Comparison of ENCODE assay signal across 8 cellular contexts in the genomic region with DNA sequence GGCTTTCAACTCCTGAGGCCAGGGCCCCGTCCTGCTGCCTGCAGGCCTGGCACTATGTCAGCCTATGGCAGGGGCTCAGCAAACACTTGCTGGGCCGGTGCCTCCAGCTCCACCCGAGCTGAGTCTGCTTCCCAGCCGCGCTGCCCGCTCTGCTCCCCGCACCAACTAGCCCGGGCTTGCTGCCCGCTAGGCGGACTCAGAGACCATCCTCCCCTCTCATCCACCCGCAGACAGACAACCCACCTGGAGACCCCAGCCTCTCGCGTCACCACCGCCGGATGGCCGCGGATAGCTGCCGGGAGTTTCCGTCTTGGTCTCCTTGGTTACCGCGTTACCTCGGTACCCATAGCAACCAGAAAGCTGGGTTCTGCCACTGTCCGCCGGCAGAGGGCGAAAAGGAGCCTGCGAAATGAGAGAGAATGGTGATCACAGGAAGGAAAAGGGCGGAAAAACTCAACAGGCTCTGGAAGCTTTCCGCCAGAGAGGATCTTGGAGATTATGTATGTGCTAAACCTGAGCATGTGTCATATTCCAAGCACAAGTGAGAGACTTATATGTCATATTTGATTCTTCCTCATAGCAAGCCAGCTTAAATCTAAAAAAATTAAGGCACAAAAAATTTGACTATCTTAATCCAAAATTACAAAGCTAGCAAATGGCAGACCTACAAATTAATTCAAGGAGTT. TPM values are rescaled to one million over a fixed set of nuclear protein-coding genes. Genes with fewer than 3 reads are reported as not detected.
DNase-seq lines count a peak whose midpoint lies in the region; ATAC-seq and TF ChIP-seq lines count a peak whose summit lies in the region.

A gene with protein sequence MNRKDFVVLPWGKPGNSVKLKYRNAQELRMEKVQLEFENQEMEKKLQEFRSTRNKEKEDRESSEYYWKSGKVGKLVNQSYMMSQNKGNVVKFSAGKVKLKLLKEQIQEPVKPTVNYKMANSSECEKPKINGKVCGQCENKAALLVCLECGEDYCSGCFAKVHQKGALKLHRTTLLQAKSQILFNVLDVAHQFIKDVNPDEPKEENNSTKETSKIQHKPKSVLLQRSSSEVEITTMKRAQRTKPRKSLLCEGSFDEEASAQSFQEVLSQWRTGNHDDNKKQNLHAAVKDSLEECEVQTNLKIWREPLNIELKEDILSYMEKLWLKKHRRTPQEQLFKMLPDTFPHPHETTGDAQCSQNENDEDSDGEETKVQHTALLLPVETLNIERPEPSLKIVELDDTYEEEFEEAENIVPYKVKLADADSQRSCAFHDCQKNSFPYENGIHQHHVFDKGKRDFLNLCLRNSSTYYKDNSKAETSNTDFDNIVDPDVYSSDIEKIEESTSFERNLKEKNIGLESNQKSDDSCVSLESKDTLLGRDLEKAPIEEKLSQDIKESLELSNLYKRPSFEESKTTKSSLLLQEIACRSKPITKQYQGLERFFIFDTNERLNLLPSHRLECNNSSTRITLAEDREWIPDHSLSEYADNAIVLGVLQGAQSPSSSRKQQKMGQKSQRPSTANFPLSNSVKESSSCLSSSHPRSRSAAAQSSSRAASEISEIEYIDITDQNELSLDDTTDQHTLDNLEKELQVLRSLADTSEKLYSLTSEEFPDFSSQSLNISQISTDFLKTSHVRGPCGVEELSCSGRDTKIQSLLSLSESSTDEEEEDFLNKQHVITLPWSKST (minus strand): TSS at position 294 of the 686 bp plus-strand sequence. CDS start 7,396 bp downstream, outside the sequence.

- no peaks in the 10 kb centered on the region for H3K36me3 ChIP-seq in OCI-LY3 (replicated peaks; ENCODE audit: low read depth, low read length)
- no peaks in the 10 kb centered on the region for H3K36me3 ChIP-seq in esophagus muscularis mucosa
- H3K36me3 ChIP-seq in muscle layer of duodenum (ENCODE audit: control insufficient read depth in 1 of 2, insufficient read depth in 2 of 2, low read length in 2 of 2) = no peaks in the 10 kb centered on the region

- no peaks in the 10 kb centered on the region for H3K27me3 ChIP-seq in OCI-LY3 (ENCODE audit: low read depth, low read length)
- no peaks in the 10 kb centered on the region for H3K27me3 ChIP-seq in esophagus muscularis mucosa
- H3K27me3 ChIP-seq in muscle layer of duodenum (ENCODE audit: low read depth, low read length) = no peaks in the 10 kb centered on the region

- peak within 1 kb of the TSS; percentile 76 for H2AFZ ChIP-seq in OCI-LY3 (ENCODE audit: low read depth, low read length)

- 3% methylated on average over 21 of the region's 28 CpGs for WGBS in esophagus muscularis mucosa

- H3K9me3 ChIP-seq in OCI-LY3 (ENCODE audit: insufficient read depth, low read length) = no peaks in the 10 kb centered on the region
- no peaks in the 10 kb centered on the region for H3K9me3 ChIP-seq in esophagus muscularis mucosa
- H3K9me3 ChIP-seq in muscle layer of duodenum (ENCODE audit: control insufficient read depth in 1 of 2, low read length in 2 of 2) = no peaks in the 10 kb centered on the region

- TF ChIP-seq POLR2A in esophagus muscularis mucosa (IDR thresholded peaks at IDR 0.05; ENCODE audit: low read depth) = no peak

- TF ChIP-seq EP300 in esophagus muscularis mucosa (IDR thresholded peaks at IDR 0.05) = no peak

- peak; percentile 100 for ATAC-seq in GM21529 (IDR thresholded peaks at IDR 0.05; ENCODE audit: unreplicated experiment)

- no peaks in the 10 kb centered on the region for H4K20me1 ChIP-seq in OCI-LY3 (ENCODE audit: insufficient read depth, low read length)

- DNase-seq in D341Med (ENCODE audit: low spot score) (peak; percentile 89), HuH-7.5 (ENCODE audit: low spot score) (peak; percentile 10), activated T-cell treated with anti-CD3 and anti-CD28 coated beads for 4 hours (peak; percentile 71), esophagus muscularis mucosa (ENCODE audit: extremely low spot score) (no peak)
- peak; percentile 72 for DNase-seq in stimulated activated CD8-positive, alpha-beta memory T cell treated with anti-CD3 and anti-CD28 coated beads, Interleukin-7, amount 100 ng/mL, for 24 hours (ENCODE audit: low read depth)

- intact Hi-C loops in esophagus muscularis mucosa (cut with DNase I) = no loop called here

- peak within 1 kb of the TSS; percentile 52 for H3K4me2 ChIP-seq in OCI-LY3 (ENCODE audit: low read length)

- 0 out of 2 replicates have a peak within 1 kb of the TSS, but pooled peaks have one; percentile 11 for H3K9ac ChIP-seq in OCI-LY3 (ENCODE audit: low read length)

- H3K27ac ChIP-seq in OCI-LY3 (ENCODE audit: low read length) (no peak within 1 kb of the TSS), esophagus muscularis mucosa (replicated peaks in 1 of 4) (no peak within 1 kb of the TSS), muscle layer of duodenum (ENCODE audit: low read length) (no peak within 1 kb of the TSS)

- TF ChIP-seq CTCF in OCI-LY3 (IDR thresholded peaks at IDR 0.05; ENCODE audit: low read depth, low read length) (peak; percentile 87), esophagus muscularis mucosa (IDR thresholded peaks at IDR 0.05) (peak; percentile 71 to 86 (median 82))

- peaks cover 4% of the 10 kb centered on the region for H3K4me1 ChIP-seq in OCI-LY3 (ENCODE audit: low read length)
- peaks cover 7 to 10% (median 8%) of the 10 kb centered on the region in 4 donors for H3K4me1 ChIP-seq in esophagus muscularis mucosa
- H3K4me1 ChIP-seq in muscle layer of duodenum (ENCODE audit: control insufficient read depth in 1 of 2, insufficient read depth in 2 of 2, low read length in 2 of 2) = peaks cover 0 to 7% of the 10 kb centered on the region in 2 donors

- H3K4me3 ChIP-seq in OCI-LY3 (ENCODE audit: low read length) (peak within 1 kb of the TSS; percentile 78), esophagus muscularis mucosa (peak within 1 kb of the TSS; percentile 45 to 59 (median 50)), muscle layer of duodenum (ENCODE audit: low read depth in 1 of 2, low read length in 2 of 2) (peak within 1 kb of the TSS; percentile 54 to 64)

- H3K79me2 ChIP-seq in OCI-LY3 (ENCODE audit: low read length) = no peaks in the 10 kb centered on the region

RNA-seq across cellular contexts. Expression of the gene that starts here (rescaled TPM):
- total RNA-seq in esophagus muscularis mucosa = under 1 TPM in 1 of 4 donors, not detected in 3; 0.17 TPM
